Comparison of ENCODE assay signal across 1 cellular context in the genomic region with DNA sequence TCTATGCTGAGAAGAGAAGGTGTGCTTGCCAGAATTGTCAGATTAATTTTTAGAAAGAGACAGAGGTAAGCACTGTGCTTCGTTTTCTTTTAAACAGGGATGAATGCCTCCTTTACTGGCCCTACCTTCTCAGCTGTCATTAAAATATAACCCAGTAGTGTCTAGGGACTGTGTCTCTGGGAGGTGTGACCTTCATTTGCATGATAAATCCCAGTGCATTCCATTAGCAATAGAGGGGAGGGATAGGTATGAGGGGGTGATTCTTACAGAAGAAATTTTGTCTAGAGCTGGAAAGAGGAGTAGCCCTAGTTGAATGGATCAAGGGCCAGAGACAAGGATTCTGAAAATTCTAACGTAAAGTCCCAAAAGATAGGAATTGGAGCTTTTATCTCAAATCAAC.
TF ChIP-seq lines count a peak whose summit lies in the region.

No MANE protein-coding gene starts in this region.

TF ChIP-seq in GM23338, 12 proteins besides CTCF, POLR2A, EP300 and RAD21 (continued from another document):
- TF ChIP-seq, protein P1, sequence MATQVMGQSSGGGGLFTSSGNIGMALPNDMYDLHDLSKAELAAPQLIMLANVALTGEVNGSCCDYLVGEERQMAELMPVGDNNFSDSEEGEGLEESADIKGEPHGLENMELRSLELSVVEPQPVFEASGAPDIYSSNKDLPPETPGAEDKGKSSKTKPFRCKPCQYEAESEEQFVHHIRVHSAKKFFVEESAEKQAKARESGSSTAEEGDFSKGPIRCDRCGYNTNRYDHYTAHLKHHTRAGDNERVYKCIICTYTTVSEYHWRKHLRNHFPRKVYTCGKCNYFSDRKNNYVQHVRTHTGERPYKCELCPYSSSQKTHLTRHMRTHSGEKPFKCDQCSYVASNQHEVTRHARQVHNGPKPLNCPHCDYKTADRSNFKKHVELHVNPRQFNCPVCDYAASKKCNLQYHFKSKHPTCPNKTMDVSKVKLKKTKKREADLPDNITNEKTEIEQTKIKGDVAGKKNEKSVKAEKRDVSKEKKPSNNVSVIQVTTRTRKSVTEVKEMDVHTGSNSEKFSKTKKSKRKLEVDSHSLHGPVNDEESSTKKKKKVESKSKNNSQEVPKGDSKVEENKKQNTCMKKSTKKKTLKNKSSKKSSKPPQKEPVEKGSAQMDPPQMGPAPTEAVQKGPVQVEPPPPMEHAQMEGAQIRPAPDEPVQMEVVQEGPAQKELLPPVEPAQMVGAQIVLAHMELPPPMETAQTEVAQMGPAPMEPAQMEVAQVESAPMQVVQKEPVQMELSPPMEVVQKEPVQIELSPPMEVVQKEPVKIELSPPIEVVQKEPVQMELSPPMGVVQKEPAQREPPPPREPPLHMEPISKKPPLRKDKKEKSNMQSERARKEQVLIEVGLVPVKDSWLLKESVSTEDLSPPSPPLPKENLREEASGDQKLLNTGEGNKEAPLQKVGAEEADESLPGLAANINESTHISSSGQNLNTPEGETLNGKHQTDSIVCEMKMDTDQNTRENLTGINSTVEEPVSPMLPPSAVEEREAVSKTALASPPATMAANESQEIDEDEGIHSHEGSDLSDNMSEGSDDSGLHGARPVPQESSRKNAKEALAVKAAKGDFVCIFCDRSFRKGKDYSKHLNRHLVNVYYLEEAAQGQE (IDR thresholded peaks at IDR 0.05; ENCODE audit: unreplicated experiment) = no peak
- TF ChIP-seq CREB1 (CRISPR knock-in tag; IDR thresholded peaks at IDR 0.05; ENCODE audit: low read depth) (no peak), ZNF331 (CRISPR knock-in tag; IDR thresholded peaks at IDR 0.05; ENCODE audit: low read depth) (no peak), STAT1 (IDR thresholded peaks at IDR 0.05; ENCODE audit: unreplicated experiment) (no peak), NANOG (IDR thresholded peaks at IDR 0.05; ENCODE audit: borderline replicate concordance) (no peak), POLR2AphosphoS5 (IDR thresholded peaks at IDR 0.05; ENCODE audit: low read depth) (no peak), ZNF114 (CRISPR knock-in tag; IDR thresholded peaks at IDR 0.05) (no peak), JUNB (IDR thresholded peaks at IDR 0.05; ENCODE audit: unreplicated experiment) (no peak)
- TF ChIP-seq, protein P2, sequence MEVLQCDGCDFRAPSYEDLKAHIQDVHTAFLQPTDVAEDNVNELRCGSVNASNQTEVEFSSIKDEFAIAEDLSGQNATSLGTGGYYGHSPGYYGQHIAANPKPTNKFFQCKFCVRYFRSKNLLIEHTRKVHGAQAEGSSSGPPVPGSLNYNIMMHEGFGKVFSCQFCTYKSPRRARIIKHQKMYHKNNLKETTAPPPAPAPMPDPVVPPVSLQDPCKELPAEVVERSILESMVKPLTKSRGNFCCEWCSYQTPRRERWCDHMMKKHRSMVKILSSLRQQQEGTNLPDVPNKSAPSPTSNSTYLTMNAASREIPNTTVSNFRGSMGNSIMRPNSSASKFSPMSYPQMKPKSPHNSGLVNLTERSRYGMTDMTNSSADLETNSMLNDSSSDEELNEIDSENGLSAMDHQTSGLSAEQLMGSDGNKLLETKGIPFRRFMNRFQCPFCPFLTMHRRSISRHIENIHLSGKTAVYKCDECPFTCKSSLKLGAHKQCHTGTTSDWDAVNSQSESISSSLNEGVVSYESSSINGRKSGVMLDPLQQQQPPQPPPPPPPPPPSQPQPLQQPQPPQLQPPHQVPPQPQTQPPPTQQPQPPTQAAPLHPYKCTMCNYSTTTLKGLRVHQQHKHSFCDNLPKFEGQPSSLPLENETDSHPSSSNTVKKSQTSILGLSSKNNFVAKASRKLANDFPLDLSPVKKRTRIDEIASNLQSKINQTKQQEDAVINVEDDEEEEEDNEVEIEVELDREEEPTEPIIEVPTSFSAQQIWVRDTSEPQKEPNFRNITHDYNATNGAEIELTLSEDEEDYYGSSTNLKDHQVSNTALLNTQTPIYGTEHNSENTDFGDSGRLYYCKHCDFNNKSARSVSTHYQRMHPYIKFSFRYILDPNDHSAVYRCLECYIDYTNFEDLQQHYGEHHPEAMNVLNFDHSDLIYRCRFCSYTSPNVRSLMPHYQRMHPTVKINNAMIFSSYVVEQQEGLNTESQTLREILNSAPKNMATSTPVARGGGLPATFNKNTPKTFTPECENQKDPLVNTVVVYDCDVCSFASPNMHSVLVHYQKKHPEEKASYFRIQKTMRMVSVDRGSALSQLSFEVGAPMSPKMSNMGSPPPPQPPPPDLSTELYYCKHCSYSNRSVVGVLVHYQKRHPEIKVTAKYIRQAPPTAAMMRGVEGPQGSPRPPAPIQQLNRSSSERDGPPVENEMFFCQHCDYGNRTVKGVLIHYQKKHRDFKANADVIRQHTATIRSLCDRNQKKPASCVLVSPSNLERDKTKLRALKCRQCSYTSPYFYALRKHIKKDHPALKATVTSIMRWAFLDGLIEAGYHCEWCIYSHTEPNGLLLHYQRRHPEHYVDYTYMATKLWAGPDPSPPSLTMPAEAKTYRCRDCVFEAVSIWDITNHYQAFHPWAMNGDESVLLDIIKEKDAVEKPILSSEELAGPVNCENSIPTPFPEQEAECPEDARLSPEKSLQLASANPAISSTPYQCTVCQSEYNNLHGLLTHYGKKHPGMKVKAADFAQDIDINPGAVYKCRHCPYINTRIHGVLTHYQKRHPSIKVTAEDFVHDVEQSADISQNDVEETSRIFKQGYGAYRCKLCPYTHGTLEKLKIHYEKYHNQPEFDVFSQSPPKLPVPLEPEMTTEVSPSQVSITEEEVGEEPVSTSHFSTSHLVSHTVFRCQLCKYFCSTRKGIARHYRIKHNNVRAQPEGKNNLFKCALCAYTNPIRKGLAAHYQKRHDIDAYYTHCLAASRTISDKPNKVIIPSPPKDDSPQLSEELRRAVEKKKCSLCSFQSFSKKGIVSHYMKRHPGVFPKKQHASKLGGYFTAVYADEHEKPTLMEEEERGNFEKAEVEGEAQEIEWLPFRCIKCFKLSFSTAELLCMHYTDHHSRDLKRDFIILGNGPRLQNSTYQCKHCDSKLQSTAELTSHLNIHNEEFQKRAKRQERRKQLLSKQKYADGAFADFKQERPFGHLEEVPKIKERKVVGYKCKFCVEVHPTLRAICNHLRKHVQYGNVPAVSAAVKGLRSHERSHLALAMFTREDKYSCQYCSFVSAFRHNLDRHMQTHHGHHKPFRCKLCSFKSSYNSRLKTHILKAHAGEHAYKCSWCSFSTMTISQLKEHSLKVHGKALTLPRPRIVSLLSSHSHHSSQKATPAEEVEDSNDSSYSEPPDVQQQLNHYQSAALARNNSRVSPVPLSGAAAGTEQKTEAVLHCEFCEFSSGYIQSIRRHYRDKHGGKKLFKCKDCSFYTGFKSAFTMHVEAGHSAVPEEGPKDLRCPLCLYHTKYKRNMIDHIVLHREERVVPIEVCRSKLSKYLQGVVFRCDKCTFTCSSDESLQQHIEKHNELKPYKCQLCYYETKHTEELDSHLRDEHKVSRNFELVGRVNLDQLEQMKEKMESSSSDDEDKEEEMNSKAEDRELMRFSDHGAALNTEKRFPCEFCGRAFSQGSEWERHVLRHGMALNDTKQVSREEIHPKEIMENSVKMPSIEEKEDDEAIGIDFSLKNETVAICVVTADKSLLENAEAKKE (CRISPR knock-in tag; IDR thresholded peaks at IDR 0.05) = no peak
- TF ChIP-seq, protein P3, sequence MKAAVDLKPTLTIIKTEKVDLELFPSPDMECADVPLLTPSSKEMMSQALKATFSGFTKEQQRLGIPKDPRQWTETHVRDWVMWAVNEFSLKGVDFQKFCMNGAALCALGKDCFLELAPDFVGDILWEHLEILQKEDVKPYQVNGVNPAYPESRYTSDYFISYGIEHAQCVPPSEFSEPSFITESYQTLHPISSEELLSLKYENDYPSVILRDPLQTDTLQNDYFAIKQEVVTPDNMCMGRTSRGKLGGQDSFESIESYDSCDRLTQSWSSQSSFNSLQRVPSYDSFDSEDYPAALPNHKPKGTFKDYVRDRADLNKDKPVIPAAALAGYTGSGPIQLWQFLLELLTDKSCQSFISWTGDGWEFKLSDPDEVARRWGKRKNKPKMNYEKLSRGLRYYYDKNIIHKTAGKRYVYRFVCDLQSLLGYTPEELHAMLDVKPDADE (IDR thresholded peaks at IDR 0.05) = no peak
